In the genomic region with DNA sequence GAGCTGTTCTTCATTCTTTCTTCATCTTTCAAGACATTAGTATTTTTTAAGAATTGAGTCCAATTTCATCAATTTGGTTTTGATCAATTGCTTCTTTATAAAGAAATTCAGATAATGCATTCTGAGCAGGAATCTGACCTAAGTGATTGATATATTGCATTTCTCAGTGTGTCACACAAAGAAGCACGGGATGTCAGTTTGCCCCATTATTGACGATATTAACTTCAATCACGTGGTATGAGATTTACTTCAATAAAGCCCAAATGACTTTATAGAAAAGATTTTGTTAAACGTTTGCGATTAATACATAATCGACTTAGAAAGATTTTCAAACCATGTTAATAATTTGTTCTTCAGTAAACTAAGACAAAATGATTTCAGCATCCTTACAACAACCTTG, we compare ENCODE assay signal across 26 cellular contexts.
"Had no signal": no experiment of that assay in that cellular context is flagged by ENCODE, and none has a peak within 500 bp of the region (broad histone marks: within the 10 kb centered on the region; RNA-seq: fewer than 3 reads in every experiment).

No MANE protein-coding gene starts in this region.

- H3K4me3 ChIP-seq: colonic mucosa, coronary artery, dorsolateral prefrontal cortex, esophagus muscularis mucosa, esophagus squamous epithelium, gastrocnemius medialis, gastroesophageal sphincter, heart left ventricle, heart right ventricle had no signal

- H3K27ac ChIP-seq: colonic mucosa, coronary artery, dorsolateral prefrontal cortex, epithelial cell of prostate, esophagus muscularis mucosa, esophagus squamous epithelium, foreskin keratinocyte, gastrocnemius medialis, gastroesophageal sphincter, heart left ventricle, heart right ventricle had no signal

- H3K9me3 ChIP-seq: colonic mucosa, esophagus muscularis mucosa, esophagus squamous epithelium, gastrocnemius medialis, gastroesophageal sphincter, heart left ventricle had no signal

- DNase-seq: colonic mucosa; cortex of kidney; dermis blood vessel endothelial cell; dorsolateral prefrontal cortex; effector CD4-positive, alpha-beta T cell; effector CD8-positive, alpha-beta T cell; effector memory CD4-positive, alpha-beta T cell; effector memory CD8-positive, alpha-beta T cell; endodermal cell; erythroblast; esophagus squamous epithelium; foreskin fibroblast; foreskin keratinocyte; foreskin melanocyte; gastrocnemius medialis; glutamatergic neuron; head of caudate nucleus; heart left ventricle; heart right ventricle had no signal

- FAIRE-seq: colon, endothelial cell of umbilical vein had no signal

- ATAC-seq: effector memory CD8-positive, alpha-beta T cell; esophagus mucosa; foreskin keratinocyte; gastrocnemius medialis; gastroesophageal sphincter; heart left ventricle; heart right ventricle had no signal

- H3K36me3 ChIP-seq: colonic mucosa, esophagus muscularis mucosa, esophagus squamous epithelium, gastrocnemius medialis, gastroesophageal sphincter, heart left ventricle, heart right ventricle had no signal

- H3K27me3 ChIP-seq: colonic mucosa, dorsolateral prefrontal cortex, esophagus muscularis mucosa, esophagus squamous epithelium, foreskin keratinocyte, gastrocnemius medialis, gastroesophageal sphincter, heart left ventricle, heart right ventricle had no signal

- H3K4me1 ChIP-seq: colonic mucosa, esophagus muscularis mucosa, esophagus squamous epithelium, foreskin keratinocyte, gastrocnemius medialis, gastroesophageal sphincter, heart left ventricle, heart right ventricle had no signal
